ENCODE assay signal across 11 cellular contexts in the genomic region with DNA sequence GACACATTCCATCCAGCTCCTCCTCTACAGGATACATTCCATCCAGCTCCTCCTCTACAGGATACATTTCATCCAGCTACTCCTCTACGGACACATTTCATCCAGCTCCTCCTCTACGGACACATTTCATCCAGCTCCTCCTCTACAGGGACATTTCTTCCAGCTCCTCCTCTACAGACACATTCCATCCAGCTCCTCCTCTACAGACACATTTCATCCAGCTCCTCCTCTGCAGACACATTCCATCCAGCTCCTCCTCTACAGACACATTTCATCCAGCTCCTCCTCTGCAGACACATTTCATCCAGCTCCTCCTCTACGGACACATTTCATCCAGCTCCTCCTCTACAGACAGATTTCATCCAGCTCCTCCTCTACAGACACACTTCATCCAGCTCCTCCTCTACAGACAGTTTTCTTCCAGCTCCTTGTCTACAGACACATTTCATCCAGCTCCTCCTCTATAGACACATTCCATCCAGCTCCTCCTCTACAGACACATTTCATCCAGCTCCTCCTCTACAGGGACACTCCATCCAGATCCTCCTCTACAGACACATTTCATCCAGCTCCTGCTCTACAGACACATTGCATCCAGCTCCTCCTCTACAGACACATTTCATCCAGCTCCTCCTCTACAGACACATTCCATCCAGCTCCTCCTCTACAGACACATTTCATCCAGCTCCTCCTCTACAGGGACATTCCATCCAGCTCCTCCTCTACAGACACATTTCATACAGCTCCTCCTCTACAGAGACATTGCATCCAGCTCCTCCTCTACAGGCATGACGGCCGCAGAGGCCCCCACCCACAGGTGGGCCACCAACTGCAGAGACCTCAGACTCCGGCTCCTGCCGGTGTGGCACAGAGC. TPM values are rescaled to one million over a fixed set of nuclear protein-coding genes. Genes with fewer than 3 reads are reported as not detected.
DNase-seq lines count a peak whose midpoint lies in the region; ATAC-seq and TF ChIP-seq lines count a peak whose summit lies in the region.
"Not testable (repeated sequence)": the region's sequence is repeated elsewhere in the genome, so short reads cannot be mapped to it uniquely, and the experiment has no call there.
"Had no signal": no experiment of that assay in that cellular context is flagged by ENCODE, and none has a peak within 500 bp of the region (broad histone marks: within the 10 kb centered on the region; RNA-seq: fewer than 3 reads in every experiment).

No MANE protein-coding gene starts in this region.

- not testable (repeated sequence) for H3K4me3 Mint-ChIP-seq in activated T-cell treated with anti-CD3 and anti-CD28 coated beads, Interleukin-2, amount 50 U/mL, for 24 hours; stimulated activated naive B cell treated with anti-CD40 and anti-IgM and Interleukin-4, amounts not matched to agents 10 μg/mL and 1 μg/mL and 100 μg/mL, for 72 hours

- intact Hi-C loops in HCT116 (cut with micrococcal nuclease); Panc1 (cut with micrococcal nuclease; ENCODE audit: unreplicated experiment): not testable (repeated sequence)

- not testable (repeated sequence) for BruUV-seq in HCT116 (replicated peaks; lab: Mats Ljungman, UMichigan); Panc1 (replicated peaks; lab: Mats Ljungman, UMichigan)

- peak overlapping the region; percentile 62 for H3K27ac Mint-ChIP-seq in activated T-cell treated with anti-CD3 and anti-CD28 coated beads, Interleukin-2, amount 50 U/mL, for 24 hours
- peak overlapping the region; percentile 7 for H3K27ac Mint-ChIP-seq in stimulated activated naive B cell treated with anti-CD40 and anti-IgM and Interleukin-4, amounts not matched to agents 10 μg/mL and 1 μg/mL and 100 μg/mL, for 72 hours

- TF ChIP-seq RAD21 in HCT116 (IDR thresholded peaks at IDR 0.05; ENCODE audit: low read depth) = not testable (repeated sequence)

- H3K27ac ChIP-seq in HCT116 (ENCODE audit: low read depth, low read length) (peak overlapping the region; percentile 47; the same call in 1 of the 2 replicates), Panc1 (ENCODE audit: low read length) (peak overlapping the region; percentile 68), mesodermal cell (ENCODE audit: low read depth, low read length, severe bottlenecking) (peak overlapping the region; percentile 93)

- H3K9me3 Mint-ChIP-seq in activated T-cell treated with anti-CD3 and anti-CD28 coated beads, Interleukin-2, amount 50 U/mL, for 24 hours; stimulated activated naive B cell treated with anti-CD40 and anti-IgM and Interleukin-4, amounts not matched to agents 10 μg/mL and 1 μg/mL and 100 μg/mL, for 72 hours: not testable (repeated sequence)

- not testable (repeated sequence) for H3K4me3 ChIP-seq in AG10803 (ENCODE audit: low read length); Panc1 (ENCODE audit: low read depth in 2 of 2, low read length in 2 of 2); foreskin fibroblast (ENCODE audit: low read depth in 1 of 2, low read length in 2 of 2); mesodermal cell (ENCODE audit: extremely low read depth, insufficient read depth, low read length, poor library complexity, severe bottlenecking)
- H3K4me3 ChIP-seq in HCT116 (replicated peaks in 1 of 2; ENCODE audit: low read depth in 1 of 2, low read length in 2 of 2) = peak overlapping the region in 1 of 2 experiments; percentile 23; a peak in 1 of 4 replicates

- H3K9me2 ChIP-seq in HCT116 (ENCODE audit: insufficient read depth) = not testable (repeated sequence)

- not testable (repeated sequence) for H3K9me3 ChIP-seq in HCT116 (ENCODE audit: control insufficient read depth in 1 of 2, insufficient read depth in 1 of 2, low read depth in 1 of 2, low read length in 2 of 2); Panc1 (ENCODE audit: control insufficient read depth, insufficient read depth, low read depth, low read length)
- peaks cover 39% of the 10 kb centered on the region for H3K9me3 ChIP-seq in mesodermal cell (ENCODE audit: control insufficient read depth, low read length)

- ATAC-seq in HCT116; Panc1; stimulated activated naive B cell treated with anti-CD40 and anti-IgM and Interleukin-4, amounts not matched to agents 10 μg/mL and 1 μg/mL and 100 μg/mL, for 72 hours (replicated peaks): not testable (repeated sequence)

- H3K27me3 Mint-ChIP-seq in activated T-cell treated with anti-CD3 and anti-CD28 coated beads, Interleukin-2, amount 50 U/mL, for 24 hours; stimulated activated naive B cell treated with anti-CD40 and anti-IgM and Interleukin-4, amounts not matched to agents 10 μg/mL and 1 μg/mL and 100 μg/mL, for 72 hours: not testable (repeated sequence)

- in situ Hi-C loops in Panc1 (cut with HindIII; ENCODE audit: low pct_unique_long_range_greater_than_20kb, low sequenced_read_pairs) = not testable (repeated sequence)

- not testable (repeated sequence) for TF ChIP-seq POLR2A in HCT116 (IDR thresholded peaks at IDR 0.05; ENCODE audit: borderline replicate concordance, extremely low read depth, insufficient read depth, insufficient read length)

- not testable (repeated sequence) for H2AFZ ChIP-seq in HCT116 (ENCODE audit: low read depth, low read length, poor library complexity, severe bottlenecking)

- 76 to 87% methylated on average over 3 to 7 of the region's 7 CpGs for WGBS in mesodermal cell (ENCODE audit: insufficient coverage in 2 of 2), 2 experiments

- H3K4me2 ChIP-seq in HCT116 (ENCODE audit: low read length) = peak overlapping the region; percentile 53

- H3K27me3 ChIP-seq in HCT116 (ENCODE audit: insufficient read depth, low read length); Panc1 (ENCODE audit: control insufficient read depth, insufficient read depth, low read length): not testable (repeated sequence)

- POLR2A ChIA-PET in HCT116 (lab: Charles Lee) = interaction anchor here (0.9 kb wide), 1 partner anchor 11 kb away, joined by 3 read pairs; no protein-coding TSS in a partner anchor
- POLR2A ChIA-PET in Panc1 (lab: Charles Lee) = interaction anchor here (0.6 kb wide), 1 partner anchor 16 kb away, joined by 5 read pairs; a partner anchor contains a TSS

- RAD21 ChIA-PET in HCT116 (lab: Charles Lee; ENCODE audit: low non-redundant PET in 1 of 2, low total read pairs in 2 of 2, uncharacterized antibody in 2 of 2, unreplicated experiment in 2 of 2) = interaction anchor here in 1 of 2 experiments (0.6 kb wide), 1 partner anchor 51 kb away, joined by 4 read pairs; no protein-coding TSS in a partner anchor

- peaks cover 78% of the 10 kb centered on the region for H3K36me3 Mint-ChIP-seq in activated T-cell treated with anti-CD3 and anti-CD28 coated beads, Interleukin-2, amount 50 U/mL, for 24 hours (ENCODE audit: low read depth)
- H3K36me3 Mint-ChIP-seq in stimulated activated naive B cell treated with anti-CD40 and anti-IgM and Interleukin-4, amounts not matched to agents 10 μg/mL and 1 μg/mL and 100 μg/mL, for 72 hours = peaks cover 44 to 52% of the 10 kb centered on the region in 2 donors

- H3K4me1 ChIP-seq in HCT116 (ENCODE audit: control insufficient read depth in 1 of 2, insufficient read depth in 2 of 2, low read length in 2 of 2) = peaks cover 20 to 35% of the 10 kb centered on the region in 2 experiments
- H3K4me1 ChIP-seq in Panc1 (ENCODE audit: control insufficient read depth, insufficient read depth, low read length); mesodermal cell (ENCODE audit: control insufficient read depth, insufficient read depth, low read length, poor library complexity, severe bottlenecking): not testable (repeated sequence)

- not testable (repeated sequence) for TF ChIP-seq CTCF in AG10803 (conservative IDR thresholded peaks at IDR 0.05; ENCODE audit: low read length); HCT116 (IDR thresholded peaks at IDR 0.05 in 2 of 3, conservative IDR thresholded peaks at IDR 0.05 in 1 of 3; ENCODE audit: borderline replicate concordance in 1 of 3, insufficient read depth in 1 of 3, low read depth in 2 of 3, low read length in 2 of 3); Panc1 (IDR thresholded peaks at IDR 0.05); foreskin fibroblast (IDR thresholded peaks at IDR 0.05; ENCODE audit: low read depth, low read length)

- H3K4me1 Mint-ChIP-seq in activated T-cell treated with anti-CD3 and anti-CD28 coated beads, Interleukin-2, amount 50 U/mL, for 24 hours (ENCODE audit: low read depth) = peaks cover 12% of the 10 kb centered on the region
- H3K4me1 Mint-ChIP-seq in stimulated activated naive B cell treated with anti-CD40 and anti-IgM and Interleukin-4, amounts not matched to agents 10 μg/mL and 1 μg/mL and 100 μg/mL, for 72 hours = not testable (repeated sequence)

- not testable (repeated sequence) for H3K9ac ChIP-seq in HCT116 (ENCODE audit: low read length)

- not testable (repeated sequence) for H4K20me1 ChIP-seq in HCT116 (ENCODE audit: insufficient read depth)

- H3K36me3 ChIP-seq in HCT116 (ENCODE audit: control insufficient read depth in 1 of 2, insufficient read depth in 2 of 2, low read length in 2 of 2) (peaks cover 11 to 39% of the 10 kb centered on the region in 2 experiments; a peak in 3 of 4 replicates), mesodermal cell (ENCODE audit: control insufficient read depth, insufficient read depth, low read length) (peaks cover 79% of the 10 kb centered on the region)
- H3K36me3 ChIP-seq in Panc1 (ENCODE audit: control insufficient read depth, insufficient read depth, low read length) = not testable (repeated sequence)

- peaks cover 20% of the 10 kb centered on the region; the same call in 1 of the 2 replicates for H3K79me2 ChIP-seq in HCT116 (ENCODE audit: insufficient read depth, low read length)

- DNase-seq in AG10803 (ENCODE audit: low read depth) (peak; percentile 48), cerebellar cortex (ENCODE audit: low spot score) (peak; percentile 54), foreskin fibroblast (peak; percentile 58 to 67)
- DNase-seq in HCT116 (ENCODE audit: low read depth, low spot score); Panc1 (ENCODE audit: low read depth, low spot score); activated T-cell treated with anti-CD3 and anti-CD28 coated beads, Interleukin-2, amount 50 U/mL, for 24 hours; stimulated activated naive B cell treated with anti-CD40 and anti-IgM and Interleukin-4, amounts not matched to agents 10 μg/mL and 1 μg/mL and 100 μg/mL, for 72 hours: not testable (repeated sequence)

- CTCF ChIA-PET in HCT116 (lab: Charles Lee) = not testable (repeated sequence)
- CTCF ChIA-PET in Panc1 (lab: Charles Lee) = interaction anchor here (1.1 kb wide), 1 partner anchor 152 kb away, joined by 17 read pairs; no protein-coding TSS in a partner anchor

RNA-seq across cellular contexts. Expression of a gene that starts 16.4 kb away (rescaled TPM):
- 98.4 TPM for total RNA-seq in HCT116 (2021; ENCODE audit: unreplicated experiment)
- 76.0 and 80.6 TPM in 2 replicates for polyA plus RNA-seq in HCT116 (2012)
- total RNA-seq in Panc1 (2021; ENCODE audit: unreplicated experiment) = 188 TPM
- 187 TPM for polyA plus RNA-seq in Panc1 (2012; ENCODE audit: insufficient read length)
- polyA plus RNA-seq in mesodermal cell (2013, experiment 1 of 2) = 105 TPM
- 97.3 TPM for polyA plus RNA-seq in mesodermal cell (2013, experiment 2 of 2)

RNA-seq across cellular contexts. Expression of a gene that starts 33.6 kb away (rescaled TPM):
- total RNA-seq in HCT116 (2021; ENCODE audit: unreplicated experiment) = 6.9 TPM
- polyA plus RNA-seq in HCT116 (2012) = 2.4 and 3.1 TPM in 2 replicates
- 8.9 TPM for total RNA-seq in Panc1 (2021; ENCODE audit: unreplicated experiment)
- 3.7 TPM for polyA plus RNA-seq in Panc1 (2012; ENCODE audit: insufficient read length)
- 0.96 TPM for polyA plus RNA-seq in mesodermal cell (2013, experiment 1 of 2)
- 0.46 TPM for polyA plus RNA-seq in mesodermal cell (2013, experiment 2 of 2)
- total RNA-seq: esophagus mucosa, natural killer cell, urinary bladder had no signal
- polyA plus RNA-seq: urinary bladder had no signal
